In genomic region chr14:99274346-99275221, GRCh38 we compare ENCODE assay signal across 1 cellular context.
TF ChIP-seq lines count a peak whose summit lies in the region.

No MANE protein-coding gene starts in this region.

TF ChIP-seq in HEK293, 187 proteins besides CTCF, POLR2A, EP300 and RAD21 (continued from another document and continues in another):
- no peak; the same call in 1 of the 2 replicates for TF ChIP-seq PRDM4 (tag by site-specific recombination; IDR thresholded peaks at IDR 0.05)
- TF ChIP-seq ZNF121 (tag by site-specific recombination; IDR thresholded peaks at IDR 0.05) = peak; percentile 74; the same call in 1 of the 2 replicates
- TF ChIP-seq ZIC2 (tag by site-specific recombination; IDR thresholded peaks at IDR 0.05) = peak; percentile 55
- TF ChIP-seq ZNF610 (tag by site-specific recombination; IDR thresholded peaks at IDR 0.05; ENCODE audit: borderline replicate concordance) = peak; percentile 83; the same call in 1 of the 2 replicates
- no peak for TF ChIP-seq ZNF704 (tag by site-specific recombination; IDR thresholded peaks at IDR 0.05)
- no peak; the same call in 1 of the 2 replicates for TF ChIP-seq PRDM6 (tag by site-specific recombination; IDR thresholded peaks at IDR 0.05)
- TF ChIP-seq ZNF138 (tag by site-specific recombination; IDR thresholded peaks at IDR 0.05; ENCODE audit: borderline replicate concordance) = no peak
- no peak for TF ChIP-seq ZNF155 (tag by site-specific recombination; IDR thresholded peaks at IDR 0.05)
- no peak for TF ChIP-seq MYNN (tag by site-specific recombination; IDR thresholded peaks at IDR 0.05; ENCODE audit: borderline replicate concordance)
- no peak for TF ChIP-seq ZNF19 (tag by site-specific recombination; IDR thresholded peaks at IDR 0.05; ENCODE audit: low read depth)
- TF ChIP-seq ZNF211 (tag by site-specific recombination; IDR thresholded peaks at IDR 0.05; ENCODE audit: low read depth) = no peak
- no peak for TF ChIP-seq PRDM2 (tag by site-specific recombination; IDR thresholded peaks at IDR 0.05; ENCODE audit: borderline replicate concordance)
- TF ChIP-seq ZSCAN30 (tag by site-specific recombination; IDR thresholded peaks at IDR 0.05) = peak; percentile 86
- no peak for TF ChIP-seq ZNF677 (tag by site-specific recombination; IDR thresholded peaks at IDR 0.05)
- TF ChIP-seq ZNF585B (tag by site-specific recombination; IDR thresholded peaks at IDR 0.05) = no peak
- TF ChIP-seq ZNF132 (tag by site-specific recombination; IDR thresholded peaks at IDR 0.05; ENCODE audit: borderline replicate concordance) = no peak
- TF ChIP-seq ZNF280D (tag by site-specific recombination; IDR thresholded peaks at IDR 0.05) = no peak; the same call in 1 of the 2 replicates
- peak; percentile 98 for TF ChIP-seq IKZF3 (tag by site-specific recombination; IDR thresholded peaks at IDR 0.05)
- TF ChIP-seq ZNF658 (tag by site-specific recombination; IDR thresholded peaks at IDR 0.05) = no peak
- no peak for TF ChIP-seq ZNF514 (tag by site-specific recombination; IDR thresholded peaks at IDR 0.05)
- TF ChIP-seq ZNF404 (tag by site-specific recombination; IDR thresholded peaks at IDR 0.05) = no peak
- peak; percentile 88 for TF ChIP-seq ZNF692 (tag by site-specific recombination; IDR thresholded peaks at IDR 0.05)
- peak; percentile 96 for TF ChIP-seq ZBTB17 (tag by site-specific recombination; IDR thresholded peaks at IDR 0.05)
- TF ChIP-seq ZBTB8A (tag by site-specific recombination; IDR thresholded peaks at IDR 0.05) = peak; percentile 90
- peak; percentile 23; the same call in 1 of the 2 replicates for TF ChIP-seq FEZF1 (tag by site-specific recombination; IDR thresholded peaks at IDR 0.05)
- peak; percentile 92 for TF ChIP-seq ZNF501 (tag by site-specific recombination; IDR thresholded peaks at IDR 0.05)
- no peak for TF ChIP-seq ZNF621 (tag by site-specific recombination; IDR thresholded peaks at IDR 0.05)
- no peak for TF ChIP-seq ZNF645 (tag by site-specific recombination; IDR thresholded peaks at IDR 0.05)
- no peak for TF ChIP-seq SCRT2 (tag by site-specific recombination; IDR thresholded peaks at IDR 0.05)
- TF ChIP-seq ZNF518A (tag by site-specific recombination; conservative IDR thresholded peaks at IDR 0.05; ENCODE audit: low read depth) = no peak; the same call in 1 of the 2 replicates
